In the genomic region with DNA sequence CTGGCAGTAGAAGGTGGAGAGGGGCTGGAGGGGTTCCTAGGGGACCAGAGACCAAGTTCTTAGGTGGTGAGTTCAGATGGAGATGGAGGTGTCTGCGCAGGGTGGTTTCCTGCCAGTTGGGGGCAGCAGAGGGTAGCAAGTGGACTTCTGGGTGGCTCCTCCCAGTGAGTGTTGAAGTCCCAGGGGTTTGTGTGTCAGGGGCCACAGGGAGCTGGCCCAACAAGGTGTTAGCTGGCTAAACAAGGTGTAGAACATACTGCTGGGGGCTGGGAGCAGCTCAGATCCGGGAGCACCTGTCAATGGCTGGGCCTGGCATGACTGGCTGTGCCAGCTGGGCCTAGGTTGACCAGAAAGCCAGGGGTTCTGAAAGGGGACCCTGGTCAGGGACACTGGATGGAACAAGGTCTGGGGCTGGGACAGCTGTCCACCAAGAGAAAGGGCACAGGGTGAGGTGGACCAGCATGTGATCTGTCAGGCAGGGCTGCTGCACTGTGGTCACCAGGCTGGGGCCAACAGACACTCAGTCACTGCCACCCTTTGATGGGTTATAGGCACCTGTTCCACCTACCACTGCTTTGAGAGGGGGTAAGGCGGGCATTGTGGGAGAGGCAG, we compare ENCODE assay signal across 8 cellular contexts. TPM values are rescaled to one million over a fixed set of nuclear protein-coding genes. Genes with fewer than 3 reads are reported as not detected.
A peak's percentile ranks its signal among the peaks of the same experiment; 100 is the strongest.
DNase-seq lines count a peak whose midpoint lies in the region; ATAC-seq and FAIRE-seq lines count a peak whose summit lies in the region.

No MANE protein-coding gene starts in this region.

- no peaks in the 10 kb centered on the region for H3K4me1 Mint-ChIP-seq in activated T-cell treated with anti-CD3 and anti-CD28 coated beads, Interleukin-2, amount 50 U/mL, for 4 hours (ENCODE audit: low read depth)

- peak; percentile 65 for ATAC-seq in HG03139 (IDR thresholded peaks at IDR 0.05; ENCODE audit: unreplicated experiment)
- peak; percentile 61 to 70 for ATAC-seq in activated T-cell treated with anti-CD3 and anti-CD28 coated beads, Interleukin-2, amount 50 U/mL, for 4 hours

- no peak for FAIRE-seq in urothelium cell line (lab: Jason Lieb, UNC)

- H3K36me3 Mint-ChIP-seq in activated T-cell treated with anti-CD3 and anti-CD28 coated beads, Interleukin-2, amount 50 U/mL, for 4 hours (ENCODE audit: insufficient read depth), result no peaks in the 10 kb centered on the region

- no peaks in the 10 kb centered on the region for H3K27me3 Mint-ChIP-seq in activated T-cell treated with anti-CD3 and anti-CD28 coated beads, Interleukin-2, amount 50 U/mL, for 4 hours (ENCODE audit: low read depth)

- DNase-seq in NK-92 treated with Interleukin-12 subunit alpha and Interleukin-12 subunit beta, amount 100 ng/mL, for 24 hours (lab: John Stamatoyannopoulos, UW), result peak; percentile 32
- DNase-seq in NK-92 (lab: John Stamatoyannopoulos, UW; ENCODE audit: unreplicated experiment) (no peak), NOMO-1 treated with DMSO at 0.1 percent for 48 hours (lab: John Stamatoyannopoulos, UW; ENCODE audit: unreplicated experiment) (peak; percentile 59), fibroblast of the conjunctiva (ENCODE audit: low read depth) (peak; percentile 43), non-pigmented ciliary epithelial cell (ENCODE audit: low read depth) (peak; percentile 24), urothelium cell line (ENCODE audit: low spot score) (peak; percentile 68)
- peak; percentile 24 for DNase-seq in activated T-cell treated with anti-CD3 and anti-CD28 coated beads, Interleukin-2, amount 50 U/mL, for 4 hours

- no peaks in the 10 kb centered on the region for H3K9me3 Mint-ChIP-seq in activated T-cell treated with anti-CD3 and anti-CD28 coated beads, Interleukin-2, amount 50 U/mL, for 4 hours

- H3K4me3 Mint-ChIP-seq in activated T-cell treated with anti-CD3 and anti-CD28 coated beads, Interleukin-2, amount 50 U/mL, for 4 hours, result no peak overlapping the region

RNA-seq across cellular contexts. Expression of a gene that starts 35.6 kb away (rescaled TPM):
- under 1 TPM; 0.14 to 0.24 (median 0.18) TPM for total RNA-seq in activated T-cell treated with anti-CD3 and anti-CD28 coated beads, Interleukin-2, amount 50 U/mL, for 4 hours
